17 cellular contexts compared by ENCODE assay signal in the genomic region with DNA sequence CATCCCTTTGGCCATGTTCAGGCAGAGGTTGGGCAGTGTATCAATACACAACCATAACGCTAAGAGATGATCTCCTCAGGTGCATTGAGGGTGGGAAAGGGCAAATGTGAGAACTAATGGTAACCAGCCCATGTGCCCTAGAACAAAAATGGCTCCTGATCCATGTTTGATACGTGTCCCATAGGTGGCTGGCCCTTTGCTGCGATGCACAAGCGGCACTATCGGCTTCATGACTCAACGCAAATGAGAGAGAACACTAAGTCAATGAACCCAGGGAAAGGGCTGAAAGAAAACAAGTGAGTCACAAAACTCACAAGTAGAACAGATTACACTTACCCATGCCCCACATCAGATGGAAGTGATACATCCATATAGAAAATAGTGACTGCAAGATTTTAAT.
DNase-seq lines count a peak whose midpoint lies in the region; ATAC-seq lines count a peak whose summit lies in the region.
"Had no signal": no experiment of that assay in that cellular context is flagged by ENCODE, and none has a peak within 500 bp of the region (broad histone marks: within the 10 kb centered on the region; RNA-seq: fewer than 3 reads in every experiment).

No MANE protein-coding gene starts in this region.

- ATAC-seq in HG02588 (IDR thresholded peaks at IDR 0.05; ENCODE audit: unreplicated experiment): no peak
- ATAC-seq: activated CD4-positive, alpha-beta T cell treated with anti-CD3 and anti-CD28 coated beads for 36 hours; Right ventricle myocardium inferior had no signal

- DNase-seq in A172 (ENCODE audit: low spot score) (peak; percentile 76), LHCN-M2 (ENCODE audit: low read depth) (peak; percentile 84), brain pericyte (ENCODE audit: low read depth, low spot score) (peak; percentile 54), kidney glomerular epithelial cell (lab: John Stamatoyannopoulos, UW) (peak; percentile 71), UCSD-AML1 (lab: John Stamatoyannopoulos, UW; ENCODE audit: unreplicated experiment) (no peak), H4 (ENCODE audit: low spot score) (no peak)
- no peak for DNase-seq in stimulated activated CD4-positive, alpha-beta T cell treated with anti-CD3 and anti-CD28 coated beads, Interleukin-4, amount 100 ng/mL, for 1 hour
- DNase-seq: ACHN; activated CD4-positive, alpha-beta T cell treated with anti-CD3 and anti-CD28 coated beads for 36 hours; activated CD8-positive, alpha-beta memory T cell treated with anti-CD3 and anti-CD28 coated beads, Interleukin-2, amount 50 U/mL, for 48 hours; activated naive CD8-positive, alpha-beta T cell treated with anti-CD3 and anti-CD28 coated beads, Interleukin-2, amount 10 ng/mL, durations not matched to agents 7 days and 5 days; left ventricle myocardium inferior; NCI-H2081; substantia nigra; T-helper 2 cell had no signal

Comparison
In these comparisons a context has a peak if more than half of its experiments do, and no peak if none do; other contexts are left out.
1. DNase-seq: peak in A172 (single experiment), LHCN-M2 (single experiment), brain pericyte (single experiment) and kidney glomerular epithelial cell (single experiment); none in UCSD-AML1 (single experiment), H4 (single experiment) and stimulated activated CD4-positive, alpha-beta T cell treated with anti-CD3 and anti-CD28 coated beads, Interleukin-4, amount 100 ng/mL, for 1 hour (single experiment).